In genomic region chr3:187211532-187212274, GRCh38 we compare ENCODE assay signal across 15 cellular contexts. TPM values are rescaled to one million over a fixed set of nuclear protein-coding genes. Genes with fewer than 3 reads are reported as not detected.
A peak's percentile ranks its signal among the peaks of the same experiment; 100 is the strongest.
DNase-seq lines count a peak whose midpoint lies in the region; ATAC-seq and TF ChIP-seq lines count a peak whose summit lies in the region.
"Had no signal": no experiment of that assay in that cellular context is flagged by ENCODE, and none has a peak within 500 bp of the region (broad histone marks: within the 10 kb centered on the region; RNA-seq: fewer than 3 reads in every experiment).

No MANE protein-coding gene starts in this region.

- DNase-seq in Daoy (ENCODE audit: low read depth) (peak; percentile 43), NCI-H524 (lab: John Stamatoyannopoulos, UW) (peak; percentile 33 to 59), brain microvascular endothelial cell (peak; percentile 22), kidney tubule cell (ENCODE audit: low spot score) (peak; percentile 37), retina (no peak), DMS153 treated with DMSO at 0.1 percent for 48 hours (lab: John Stamatoyannopoulos, UW; ENCODE audit: unreplicated experiment) (no peak), natural killer cell (no peak)
- DNase-seq: activated CD8-positive, alpha-beta memory T cell treated with anti-CD3 and anti-CD28 coated beads for 24 hours; activated naive CD4-positive, alpha-beta T cell treated with anti-CD3 and anti-CD28 coated beads, Interleukin-2, amount 10 ng/mL, durations not matched to agents 7 days and 5 days; DMS53; NCI-H2227 treated with DMSO at 0.1 percent for 48 hours; stimulated activated CD4-positive, alpha-beta T cell treated with anti-CD3 and anti-CD28 coated beads, Interleukin-1b, Interleukin-23, amount 100 ng/mL, for 48 hours had no signal

- H3K9me3 Mint-ChIP-seq in natural killer cell = no peaks in the 10 kb centered on the region
- H3K9me3 Mint-ChIP-seq: activated naive CD4-positive, alpha-beta T cell treated with anti-CD3 and anti-CD28 coated beads, Interleukin-2, amount 10 ng/mL, durations not matched to agents 7 days and 5 days had no signal

- ATAC-seq in HG03378 (IDR thresholded peaks at IDR 0.05; ENCODE audit: unreplicated experiment) (no peak), natural killer cell (no peak)

- peaks cover 0 to 8% of the 10 kb centered on the region in 2 donors for H3K4me1 Mint-ChIP-seq in natural killer cell
- H3K4me1 Mint-ChIP-seq: activated naive CD4-positive, alpha-beta T cell treated with anti-CD3 and anti-CD28 coated beads, Interleukin-2, amount 10 ng/mL, durations not matched to agents 7 days and 5 days; mesothelial cell of epicardium had no signal

- H3K4me3 Mint-ChIP-seq in natural killer cell = no peak overlapping the region
- H3K4me3 Mint-ChIP-seq: activated naive CD4-positive, alpha-beta T cell treated with anti-CD3 and anti-CD28 coated beads, Interleukin-2, amount 10 ng/mL, durations not matched to agents 7 days and 5 days; mesothelial cell of epicardium had no signal

- in situ Hi-C loops in brain microvascular endothelial cell (cut with HindIII; ENCODE audit: low pct_ligation_motif_present, low sequenced_read_pairs) = loop anchor here (25.0 kb wide), 1 partner anchor 476 kb away; no protein-coding TSS in a partner anchor

- H3K36me3 ChIP-seq in brain microvascular endothelial cell (replicated peaks) = no peaks in the 10 kb centered on the region

- H3K27ac Mint-ChIP-seq in natural killer cell = no peak overlapping the region
- H3K27ac Mint-ChIP-seq: activated naive CD4-positive, alpha-beta T cell treated with anti-CD3 and anti-CD28 coated beads, Interleukin-2, amount 10 ng/mL, durations not matched to agents 7 days and 5 days; mesothelial cell of epicardium had no signal

- intact Hi-C loops in natural killer cell (cut with micrococcal nuclease) = no loop called here

- no peak for TF ChIP-seq CTCF in brain microvascular endothelial cell (IDR thresholded peaks at IDR 0.05; ENCODE audit: low read depth, low read length, missing control alignments)
- TF ChIP-seq CTCF in natural killer cell (IDR thresholded peaks at IDR 0.05) = no peak

- peaks cover 6 to 9% of the 10 kb centered on the region in 2 donors for H3K27me3 Mint-ChIP-seq in natural killer cell (ENCODE audit: low read depth in 2 of 2)

- no peaks in the 10 kb centered on the region for H3K36me3 Mint-ChIP-seq in natural killer cell
- H3K36me3 Mint-ChIP-seq: mesothelial cell of epicardium had no signal

- H3K27me3 ChIP-seq in brain microvascular endothelial cell (replicated peaks) = no peaks in the 10 kb centered on the region

- no peak overlapping the region for H3K4me3 ChIP-seq in brain microvascular endothelial cell (ENCODE audit: low read depth, low read length)

- H3K27ac ChIP-seq in brain microvascular endothelial cell = no peak overlapping the region
- H3K27ac ChIP-seq: parathyroid adenoma had no signal

RNA-seq across cellular contexts. Expression of gene RTP1, which starts 14.4 kb away (rescaled TPM):
- total RNA-seq in Daoy (2014; rRNA removed; shearing (Covaris generic)) = not detected in 2 replicates
- not detected for total RNA-seq in natural killer cell
- total RNA-seq: mesothelial cell of epicardium had no signal

Comparison
In these comparisons a context has a peak if more than half of its experiments do, and no peak if none do; other contexts are left out.
1. DNase-seq: peak in Daoy (single experiment), NCI-H524 (2 of 2), brain microvascular endothelial cell (single experiment) and kidney tubule cell (single experiment); none in retina (single experiment), DMS153 treated with DMSO at 0.1 percent for 48 hours (single experiment) and natural killer cell (single experiment).